In genomic region chr21:6375776-6376175, GRCh38 we compare ENCODE assay signal across 6 cellular contexts.
DNase-seq lines count a peak whose midpoint lies in the region; ATAC-seq and TF ChIP-seq lines count a peak whose summit lies in the region.
"Not testable (repeated sequence)": the region's sequence is repeated elsewhere in the genome, so short reads cannot be mapped to it uniquely, and the experiment has no call there.

No MANE protein-coding gene starts in this region.

- H3K9ac ChIP-seq in colonic mucosa (ENCODE audit: low read depth in 2 of 2, low read length in 2 of 2): not testable (repeated sequence)

- not testable (repeated sequence) for H3K36me3 Mint-ChIP-seq in activated CD4-positive, alpha-beta T cell treated with anti-CD3 and anti-CD28 coated beads, Interleukin-2, amount 10 ng/mL, durations not matched to agents 24 days and 14 days (ENCODE audit: low read depth); activated CD8-positive, alpha-beta memory T cell treated with anti-CD3 and anti-CD28 coated beads, Interleukin-2, amount 10 ng/mL, durations not matched to agents 7 days and 5 days

- not testable (repeated sequence) for H3K9me3 Mint-ChIP-seq in activated CD4-positive, alpha-beta T cell treated with anti-CD3 and anti-CD28 coated beads, Interleukin-2, amount 10 ng/mL, durations not matched to agents 24 days and 14 days; activated CD8-positive, alpha-beta memory T cell treated with anti-CD3 and anti-CD28 coated beads, Interleukin-2, amount 10 ng/mL, durations not matched to agents 7 days and 5 days (ENCODE audit: low read depth)

- not testable (repeated sequence) for H3K4me1 Mint-ChIP-seq in activated CD4-positive, alpha-beta T cell treated with anti-CD3 and anti-CD28 coated beads, Interleukin-2, amount 10 ng/mL, durations not matched to agents 24 days and 14 days; activated CD8-positive, alpha-beta memory T cell treated with anti-CD3 and anti-CD28 coated beads, Interleukin-2, amount 10 ng/mL, durations not matched to agents 7 days and 5 days

- intact Hi-C loops in activated CD4-positive, alpha-beta T cell treated with anti-CD3 and anti-CD28 coated beads, Interleukin-2, amount 10 ng/mL, durations not matched to agents 24 days and 14 days (cut with micrococcal nuclease); colonic mucosa (cut with DNase I); posterior vena cava (cut with DNase I): not testable (repeated sequence)

- H3K4me1 ChIP-seq in colonic mucosa, right atrium auricular region: not testable (repeated sequence)

- H3K27ac Mint-ChIP-seq in activated CD4-positive, alpha-beta T cell treated with anti-CD3 and anti-CD28 coated beads, Interleukin-2, amount 10 ng/mL, durations not matched to agents 24 days and 14 days; activated CD8-positive, alpha-beta memory T cell treated with anti-CD3 and anti-CD28 coated beads, Interleukin-2, amount 10 ng/mL, durations not matched to agents 7 days and 5 days: not testable (repeated sequence)

- DNase-seq in activated CD4-positive, alpha-beta T cell treated with anti-CD3 and anti-CD28 coated beads, Interleukin-2, amount 10 ng/mL, durations not matched to agents 24 days and 14 days: peak; percentile 56
- DNase-seq in activated CD8-positive, alpha-beta memory T cell treated with anti-CD3 and anti-CD28 coated beads, Interleukin-2, amount 10 ng/mL, durations not matched to agents 7 days and 5 days: peak; percentile 37
- DNase-seq in colonic mucosa: peak; percentile 12
- peak; percentile 49 for DNase-seq in right atrium auricular region (ENCODE audit: low spot score)
- peak; percentile 5 for DNase-seq in posterior vena cava (ENCODE audit: low spot score)
- peak; percentile 37 for DNase-seq in ureter (ENCODE audit: low spot score)

- not testable (repeated sequence) for H3K27me3 ChIP-seq in colonic mucosa, right atrium auricular region

- H3K36me3 ChIP-seq in colonic mucosa, right atrium auricular region: not testable (repeated sequence)

- not testable (repeated sequence) for H3K27ac ChIP-seq in colonic mucosa, right atrium auricular region

- H3K4me3 ChIP-seq in colonic mucosa, right atrium auricular region: not testable (repeated sequence)

- not testable (repeated sequence) for TF ChIP-seq CTCF in colonic mucosa (IDR thresholded peaks at IDR 0.05); right atrium auricular region (IDR thresholded peaks at IDR 0.05)

- not testable (repeated sequence) for H3K9me3 ChIP-seq in colonic mucosa, right atrium auricular region

- CTCF ChIA-PET in activated CD8-positive, alpha-beta memory T cell treated with anti-CD3 and anti-CD28 coated beads, Interleukin-2, amount 10 ng/mL, durations not matched to agents 7 days and 5 days (lab: Charles Lee): not testable (repeated sequence)

- ATAC-seq in activated CD8-positive, alpha-beta memory T cell treated with anti-CD3 and anti-CD28 coated beads, Interleukin-2, amount 10 ng/mL, durations not matched to agents 7 days and 5 days: not testable (repeated sequence)

- not testable (repeated sequence) for H3K27me3 Mint-ChIP-seq in activated CD4-positive, alpha-beta T cell treated with anti-CD3 and anti-CD28 coated beads, Interleukin-2, amount 10 ng/mL, durations not matched to agents 24 days and 14 days; activated CD8-positive, alpha-beta memory T cell treated with anti-CD3 and anti-CD28 coated beads, Interleukin-2, amount 10 ng/mL, durations not matched to agents 7 days and 5 days

- not testable (repeated sequence) for H3K4me3 Mint-ChIP-seq in activated CD4-positive, alpha-beta T cell treated with anti-CD3 and anti-CD28 coated beads, Interleukin-2, amount 10 ng/mL, durations not matched to agents 24 days and 14 days; activated CD8-positive, alpha-beta memory T cell treated with anti-CD3 and anti-CD28 coated beads, Interleukin-2, amount 10 ng/mL, durations not matched to agents 7 days and 5 days

Comparison
In these comparisons a context has a peak if more than half of its experiments do, and no peak if none do; other contexts are left out.
1. DNase-seq: peak in every context shown above with its lines; median percentile 56 in activated CD4-positive, alpha-beta T cell treated with anti-CD3 and anti-CD28 coated beads, Interleukin-2, amount 10 ng/mL, durations not matched to agents 24 days and 14 days; 49 in right atrium auricular region; 37 in activated CD8-positive, alpha-beta memory T cell treated with anti-CD3 and anti-CD28 coated beads, Interleukin-2, amount 10 ng/mL, durations not matched to agents 7 days and 5 days; 37 in ureter; 12 in colonic mucosa; 5 in posterior vena cava.